Comparison of ENCODE assay signal across 25 cellular contexts in the genomic region with DNA sequence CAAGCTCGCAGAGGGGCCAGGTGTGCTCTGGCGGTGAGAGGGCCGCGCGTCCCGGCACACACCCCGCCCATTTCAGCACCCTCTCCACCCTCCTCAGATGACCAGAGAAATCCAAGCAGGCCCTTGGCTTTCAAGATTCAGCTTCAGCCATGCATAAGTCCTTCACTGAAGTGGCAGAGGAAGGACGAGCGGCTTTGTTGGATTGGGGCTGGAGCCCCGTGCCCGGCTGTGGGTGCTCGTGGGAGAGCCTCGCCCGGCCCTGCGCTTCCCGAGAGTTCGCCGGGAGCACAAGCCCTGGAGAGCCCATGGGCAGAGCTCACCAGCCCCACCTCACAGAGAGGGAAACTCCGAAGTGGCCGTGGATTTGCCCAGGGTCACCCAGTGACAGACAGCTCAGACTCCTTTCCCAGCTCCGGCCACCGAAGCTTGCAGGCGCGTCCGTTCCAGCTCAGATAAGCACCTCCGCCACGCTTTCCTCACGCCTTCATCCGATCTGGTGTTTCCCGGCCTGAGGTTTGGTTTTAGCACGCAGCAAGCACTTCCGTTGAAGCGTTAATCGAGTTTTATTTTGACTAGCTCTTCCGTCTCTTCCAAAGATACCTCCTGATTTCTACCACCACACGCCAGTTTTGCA. TPM values are rescaled to one million over a fixed set of nuclear protein-coding genes. Genes with fewer than 3 reads are reported as not detected.
A peak's percentile ranks its signal among the peaks of the same experiment; 100 is the strongest.
DNase-seq lines count a peak whose midpoint lies in the region; ATAC-seq, FAIRE-seq and TF ChIP-seq lines count a peak whose summit lies in the region.
"Had no signal": no experiment of that assay in that cellular context is flagged by ENCODE, and none has a peak within 500 bp of the region (broad histone marks: within the 10 kb centered on the region; RNA-seq: fewer than 3 reads in every experiment).

No MANE protein-coding gene starts in this region.

- no peaks in the 10 kb centered on the region for H3K36me3 ChIP-seq in K562 (ENCODE audit: control insufficient read depth, insufficient read depth, low read length)
- H3K36me3 ChIP-seq: vagina had no signal

- no peaks in the 10 kb centered on the region for H3K79me2 ChIP-seq in K562 (ENCODE audit: control insufficient read depth, insufficient read depth, low read length)

- TF ChIP-seq RAD21 in K562 (CRISPR knock-in tag; conservative IDR thresholded peaks at IDR 0.05 in 1 of 2, IDR thresholded peaks at IDR 0.05 in 1 of 2) = no peak

- no peak overlapping the region for H3K27ac ChIP-seq in K562 (ENCODE audit: extremely low read depth, low read depth, low read length)
- H3K27ac ChIP-seq: 22Rv1, PC-9, vagina had no signal

- no peaks in the 10 kb centered on the region for H3K9me3 Mint-ChIP-seq in osteocyte (ENCODE audit: unreplicated experiment)
- no peaks in the 10 kb centered on the region for H3K9me3 Mint-ChIP-seq in activated naive CD8-positive, alpha-beta T cell treated with anti-CD3 and anti-CD28 coated beads, Interleukin-2, amount 50 U/mL, for 24 hours
- H3K9me3 Mint-ChIP-seq: CD14-positive monocyte; central memory CD8-positive, alpha-beta T cell had no signal

- no peak for TF ChIP-seq CTCF in K562 (IDR thresholded peaks at IDR 0.05 in 2 of 3, conservative IDR thresholded peaks at IDR 0.05 in 1 of 3; ENCODE audit: insufficient read depth in 2 of 3, low read depth in 1 of 3, low read length in 3 of 3)
- no peak for TF ChIP-seq CTCF in osteocyte (IDR thresholded peaks at IDR 0.05)

- WGBS in K562 (ENCODE audit: insufficient coverage, low coverage, missing lambda C conversion rate) = 43% methylated on average over 30 of the region's 36 CpGs

- no peak for FAIRE-seq in K562 (lab: Jason Lieb, UNC)
- FAIRE-seq: H54 had no signal

- no peaks in the 10 kb centered on the region for H4K20me1 ChIP-seq in K562 (replicated peaks; ENCODE audit: control insufficient read depth, insufficient read depth, low read length)

- H3K27ac Mint-ChIP-seq in osteocyte (ENCODE audit: unreplicated experiment) = no peak overlapping the region
- H3K27ac Mint-ChIP-seq in activated naive CD8-positive, alpha-beta T cell treated with anti-CD3 and anti-CD28 coated beads, Interleukin-2, amount 50 U/mL, for 24 hours = no peak overlapping the region

- intact Hi-C loops in K562 (cut with micrococcal nuclease) = loop anchor here (10.0 kb wide), 1 partner anchor 225 kb away; no protein-coding TSS in a partner anchor

- ATAC-seq in K562 = peak; percentile 50
- no peak for ATAC-seq in activated naive CD8-positive, alpha-beta T cell treated with anti-CD3 and anti-CD28 coated beads, Interleukin-2, amount 50 U/mL, for 24 hours
- ATAC-seq: left lobe of liver had no signal

- no peak overlapping the region for H3K4me2 ChIP-seq in K562 (ENCODE audit: insufficient read depth, low read length)
- H3K4me2 ChIP-seq: PC-9 had no signal

- no peaks in the 10 kb centered on the region for H3K9me3 ChIP-seq in K562 (replicated peaks; ENCODE audit: control insufficient read depth, insufficient read depth, low read depth, low read length)
- H3K9me3 ChIP-seq: vagina had no signal

- peaks cover 15 to 19% of the 10 kb centered on the region in 2 experiments; a peak in 3 of 5 replicates for H3K4me1 ChIP-seq in K562 (replicated peaks in 1 of 2; ENCODE audit: control insufficient read depth in 2 of 2, insufficient read depth in 2 of 2, low read length in 2 of 2)

- no peaks in the 10 kb centered on the region for H3K27me3 Mint-ChIP-seq in osteocyte (ENCODE audit: unreplicated experiment)
- H3K27me3 Mint-ChIP-seq in activated naive CD8-positive, alpha-beta T cell treated with anti-CD3 and anti-CD28 coated beads, Interleukin-2, amount 50 U/mL, for 24 hours = peaks cover 5% of the 10 kb centered on the region

- H3K4me3 Mint-ChIP-seq in osteocyte (ENCODE audit: unreplicated experiment) = no peak overlapping the region
- H3K4me3 Mint-ChIP-seq in activated naive CD8-positive, alpha-beta T cell treated with anti-CD3 and anti-CD28 coated beads, Interleukin-2, amount 50 U/mL, for 24 hours = no peak overlapping the region
- H3K4me3 Mint-ChIP-seq: CD14-positive monocyte; central memory CD8-positive, alpha-beta T cell; naive B cell had no signal

- DNase-seq in DMS153 treated with DMSO at 0.1 percent for 48 hours (lab: John Stamatoyannopoulos, UW; ENCODE audit: unreplicated experiment) (peak; percentile 33), DMS153 (lab: John Stamatoyannopoulos, UW) (no peak), NCI-H187 (lab: John Stamatoyannopoulos, UW) (peak; percentile 79 to 85), K562 (ENCODE audit: extremely low read depth in 1 of 4, low spot score in 3 of 4) (peak in 2 of 4 experiments; percentile 42 to 53), osteocyte (ENCODE audit: extremely low spot score, unreplicated experiment) (peak; percentile 70), HT-29 (ENCODE audit: low spot score) (no peak), GM19238 (ENCODE audit: insufficient read length, low spot score) (no peak)
- DNase-seq in activated naive CD8-positive, alpha-beta T cell treated with anti-CD3 and anti-CD28 coated beads, Interleukin-2, amount 50 U/mL, for 24 hours = no peak
- DNase-seq: activated CD4-positive, alpha-beta T cell treated with anti-CD3 and anti-CD28 coated beads for 4 hours; activated gamma-delta T cell treated with Interleukin-2 at 50 U/mL for 16 hours; activated T-cell treated with anti-CD3 and anti-CD28 coated beads, Interleukin-2, amount 50 U/mL, for 1 hour; Calu3; naive B cell; NCI-H1694 treated with DMSO at 0.1 percent for 48 hours; NCI-H524; PC-9; Right ventricle myocardium superior; stimulated activated CD4-positive, alpha-beta T cell treated with anti-CD3 and anti-CD28 coated beads, Interleukin-15, amount 100 ng/mL, for 24 hours; stimulated activated naive CD4-positive, alpha-beta T cell had no signal

- POLR2A ChIA-PET in K562 (lab: Yijun Ruan, JAX) = interaction anchor here (0.6 to 1.4 kb wide), 6 partner anchors 13 to 450 kb away, joined by 3 to 5 read pairs (median 3); no protein-coding TSS in a partner anchor

- CTCF ChIA-PET in K562 (lab: Yijun Ruan, JAX; ENCODE audit: low intra/inter-chr PET ratio) = no interaction called here

- no peak for TF ChIP-seq POLR2A in K562 (conservative IDR thresholded peaks at IDR 0.05)

- peaks cover 32% of the 10 kb centered on the region for H3K4me1 Mint-ChIP-seq in osteocyte (ENCODE audit: unreplicated experiment)
- peaks cover 1% of the 10 kb centered on the region for H3K4me1 Mint-ChIP-seq in activated naive CD8-positive, alpha-beta T cell treated with anti-CD3 and anti-CD28 coated beads, Interleukin-2, amount 50 U/mL, for 24 hours
- H3K4me1 Mint-ChIP-seq: central memory CD8-positive, alpha-beta T cell had no signal

- in situ Hi-C loops in K562 (cut with MboI) = loop anchor here (5.0 to 25.0 kb wide), 2 partner anchors 323 to 853 kb away; no protein-coding TSS in a partner anchor

- no peaks in the 10 kb centered on the region for H3K36me3 Mint-ChIP-seq in osteocyte (ENCODE audit: unreplicated experiment)
- H3K36me3 Mint-ChIP-seq in activated naive CD8-positive, alpha-beta T cell treated with anti-CD3 and anti-CD28 coated beads, Interleukin-2, amount 50 U/mL, for 24 hours (ENCODE audit: low read depth) = no peaks in the 10 kb centered on the region
- H3K36me3 Mint-ChIP-seq: CD14-positive monocyte, naive B cell had no signal

- BruUV-seq in K562 (replicated peaks; lab: Mats Ljungman, UMichigan) = no TSS peak

- H3K9me1 ChIP-seq in K562 (ENCODE audit: control insufficient read depth, insufficient read depth, low read length) = no peaks in the 10 kb centered on the region

- peak overlapping the region; percentile 74 for H2AFZ ChIP-seq in K562 (ENCODE audit: low read depth, low read length)
- H2AFZ ChIP-seq: PC-9 had no signal

- H3K9ac ChIP-seq in K562 (ENCODE audit: insufficient read depth in 1 of 2, low read depth in 2 of 2, low read length in 2 of 2) = peak overlapping the region in 1 of 2 experiments; percentile 64; a peak in 2 of 4 replicates

- peaks cover 0 to 14% of the 10 kb centered on the region in 2 experiments; a peak in 3 of 5 replicates for H3K27me3 ChIP-seq in K562 (ENCODE audit: control insufficient read depth in 2 of 2, insufficient read depth in 2 of 2, low read length in 2 of 2)
- H3K27me3 ChIP-seq: vagina had no signal

- no peak overlapping the region for H3K4me3 ChIP-seq in K562
- H3K4me3 ChIP-seq: PC-9, vagina had no signal

- TF ChIP-seq EP300 in K562 (IDR thresholded peaks at IDR 0.05; ENCODE audit: low read length) = no peak

RNA-seq across cellular contexts. Expression of gene MTCL1, which starts 45.6 kb away (rescaled TPM):
- total RNA-seq in K562 (2011; cell fraction: chromatin; rRNA removed; ENCODE audit: low replicate concordance) = 26.9 and 56.2 TPM in 2 replicates
- total RNA-seq in K562 (2011; cell fraction: nucleolus; rRNA removed) = 10.2 and 11.4 TPM in 2 replicates
- 21.6 and 32.3 TPM in 2 replicates for total RNA-seq in K562 (2011; cell fraction: nucleoplasm; rRNA removed)
- 3.7 and 4.6 TPM in 2 replicates for total RNA-seq in K562 (2014; rRNA removed)
- total RNA-seq in K562 (2014; rRNA removed; fragmentation: Illumina TruSeq; extraction: Trizol) = 6.8 and 7.4 TPM in 2 replicates
- total RNA-seq in K562 (2015; rRNA removed; fragmentation: Illumina TruSeq; extraction: Trizol) = 3.7 and 4.9 TPM in 2 replicates
- total RNA-seq in K562 (2021) = 5.4 and 5.9 TPM in 2 replicates
- 6.5 and 16.6 TPM in 2 replicates for polyA plus RNA-seq in K562 (2011; rRNA removed)
- polyA plus RNA-seq in K562 (2011; cell fraction: cytosol; rRNA removed) = 3.4 and 9.5 TPM in 2 replicates
- polyA plus RNA-seq in K562 (2011; cell fraction: nucleus; rRNA removed) = 20.4 and 52.0 TPM in 2 replicates
- polyA plus RNA-seq in K562 (2012) = 4.6 and 4.8 TPM in 2 replicates
- 4.5 and 5.0 TPM in 2 replicates for polyA plus RNA-seq in K562 (2014; fragmentation: Illumina TruSeq; extraction: Trizol)
- polyA plus RNA-seq in K562 (2014; fragmentation: Nextera tagmentation; extraction: Ambion mirVana) = under 1 TPM; 0.21 to 0.38 TPM
- polyA plus RNA-seq in K562 (2014; rRNA removed) = 3.0 and 5.5 TPM in 2 replicates
- 21.5 and 39.2 TPM in 2 replicates for polyA minus RNA-seq in K562 (2011; rRNA and poly(A)+ RNA removed)
- 3.7 and 16.8 TPM in 2 replicates for polyA minus RNA-seq in K562 (2011; cell fraction: cytosol; rRNA and poly(A)+ RNA removed)
- polyA minus RNA-seq in K562 (2011; cell fraction: nucleus; rRNA and poly(A)+ RNA removed) = 14.9 and 54.1 TPM in 2 replicates
- total RNA-seq in osteocyte = 56.9 and 58.4 TPM in 2 replicates
- total RNA-seq in HT-29 (2014; rRNA removed; shearing (Covaris generic)) = 21.1 and 22.2 TPM in 2 replicates
- polyA plus RNA-seq: CD14-positive monocyte had no signal

RNA-seq across cellular contexts. Expression of gene RAB12, which starts 50.5 kb away (rescaled TPM):
- 17.8 and 67.8 TPM in 2 replicates for total RNA-seq in K562 (2011; cell fraction: chromatin; rRNA removed; ENCODE audit: low replicate concordance)
- total RNA-seq in K562 (2011; cell fraction: nucleolus; rRNA removed) = 6.0 and 9.2 TPM in 2 replicates
- 23.1 and 25.1 TPM in 2 replicates for total RNA-seq in K562 (2011; cell fraction: nucleoplasm; rRNA removed)
- total RNA-seq in K562 (2014; rRNA removed) (17.3 and 23.4 TPM in 2 replicates), K562 (2014; rRNA removed; fragmentation: Illumina TruSeq; extraction: Trizol) (21.6 and 24.3 TPM in 2 replicates), K562 (2015; rRNA removed; fragmentation: Illumina TruSeq; extraction: Trizol) (20.7 and 21.0 TPM in 2 replicates), K562 (2021) (16.9 and 18.8 TPM in 2 replicates), osteocyte (48.5 and 52.6 TPM in 2 replicates)
- polyA plus RNA-seq in K562 (2011; rRNA removed) (15.6 and 19.3 TPM in 2 replicates), K562 (2014; fragmentation: Illumina TruSeq; extraction: Trizol) (20.7 and 21.5 TPM in 2 replicates), K562 (2014; fragmentation: Nextera tagmentation; extraction: Ambion mirVana) (1 to 10 TPM in 1 of 2 experiments, under 1 TPM in 1; 0.48 to 1.4 TPM), K562 (2014; rRNA removed) (15.2 and 18.3 TPM in 2 replicates)
- 2.4 and 8.2 TPM in 2 replicates for polyA plus RNA-seq in K562 (2011; cell fraction: cytosol; rRNA removed)
- 17.7 and 29.1 TPM in 2 replicates for polyA plus RNA-seq in K562 (2011; cell fraction: nucleus; rRNA removed)
- 11.8 and 12.7 TPM in 2 replicates for polyA plus RNA-seq in K562 (2012)
- polyA minus RNA-seq in K562 (2011; rRNA and poly(A)+ RNA removed) = 26.6 and 31.5 TPM in 2 replicates
- 7.9 and 10.8 TPM in 2 replicates for polyA minus RNA-seq in K562 (2011; cell fraction: cytosol; rRNA and poly(A)+ RNA removed)
- 14.0 and 22.7 TPM in 2 replicates for polyA minus RNA-seq in K562 (2011; cell fraction: nucleus; rRNA and poly(A)+ RNA removed)
- 21.8 and 24.9 TPM in 2 replicates for total RNA-seq in HT-29 (2014; rRNA removed; shearing (Covaris generic))

Comparison
In these comparisons a context has a peak if more than half of its experiments do, and no peak if none do; other contexts are left out.
1. DNase-seq: peak in DMS153 treated with DMSO at 0.1 percent for 48 hours (single experiment), NCI-H187 (2 of 2) and osteocyte (single experiment); none in DMS153 (single experiment), HT-29 (single experiment), GM19238 (single experiment) and activated naive CD8-positive, alpha-beta T cell treated with anti-CD3 and anti-CD28 coated beads, Interleukin-2, amount 50 U/mL, for 24 hours (single experiment).